ENCODE assay signal across 9 cellular contexts in genomic region chr18:32805354-32805753, GRCh38. TPM values are rescaled to one million over a fixed set of nuclear protein-coding genes. Genes with fewer than 3 reads are reported as not detected.
"Had no signal": no experiment of that assay in that cellular context is flagged by ENCODE, and none has a peak within 500 bp of the region (broad histone marks: within the 10 kb centered on the region; RNA-seq: fewer than 3 reads in every experiment).

No MANE protein-coding gene starts in this region.

- DNase-seq: GDM1, GF-D8 had no signal

- FAIRE-seq: G401.6, GM12878, GM12891, GM12892, GM18507, GM19239 had no signal

- H3K4me3 ChIP-seq: GM12878 had no signal

- ATAC-seq: GM12878 had no signal

RNA-seq across cellular contexts. Expression of gene KLHL14, which starts 32.5 kb away (rescaled TPM):
- total RNA-seq: G401 had no signal
